ENCODE assay signal across 21 cellular contexts in genomic region chr9:125757834-125758233, GRCh38.
"Had no signal": no experiment of that assay in that cellular context is flagged by ENCODE, and none has a peak within 500 bp of the region (broad histone marks: within the 10 kb centered on the region; RNA-seq: fewer than 3 reads in every experiment).

No MANE protein-coding gene starts in this region.

- H3K9me3 ChIP-seq: adrenal gland, colonic mucosa, esophagus muscularis mucosa, prostate gland, transverse colon, vagina had no signal

- H3K27ac ChIP-seq: adrenal gland, colonic mucosa, esophagus muscularis mucosa, prostate gland, skin epidermis, transverse colon, vagina had no signal

- DNase-seq: activated CD4-positive, alpha-beta T cell treated with anti-CD3 and anti-CD28 coated beads for 48 hours; activated CD8-positive, alpha-beta T cell treated with anti-CD3 and anti-CD28 coated beads for 36 hours; activated effector memory CD4-positive, alpha-beta T cell treated with anti-CD3 and anti-CD28 coated beads, Interleukin-2, amount 50 U/mL, for 16 hours; activated T-cell treated with anti-CD3 and anti-CD28 coated beads, Interleukin-2, amount 50 U/mL, for 4 hours; adrenal gland; colonic mucosa; effector CD4-positive, alpha-beta T cell; glutamatergic neuron; left ventricle myocardium superior; mesenchymal stem cell; naive thymus-derived CD8-positive, alpha-beta T cell; right cardiac atrium; stimulated activated CD4-positive, alpha-beta T cell treated with anti-CD3 and anti-CD28 coated beads, Interleukin-4, amount 100 ng/mL, for 4 hours; stimulated activated CD8-positive, alpha-beta memory T cell treated with anti-CD3 and anti-CD28 coated beads, Interleukin-4, amount 100 ng/mL, for 48 hours; stimulated activated naive CD8-positive, alpha-beta T cell treated with anti-CD3 and anti-CD28 coated beads, Interleukin-15, Interleukin-2, amounts not matched to agents 100 U/mL and 50 U/mL, for 24 hours; transverse colon had no signal

- H3K27ac Mint-ChIP-seq: activated CD8-positive, alpha-beta T cell treated with anti-CD3 and anti-CD28 coated beads for 36 hours; activated naive CD4-positive, alpha-beta T cell treated with anti-CD3 and anti-CD28 coated beads, Interleukin-2, amount 50 U/mL, for 24 hours; naive thymus-derived CD8-positive, alpha-beta T cell had no signal

- H3K4me3 ChIP-seq: adrenal gland, colonic mucosa, esophagus muscularis mucosa, prostate gland, skin epidermis, transverse colon, vagina had no signal

- H3K4me3 Mint-ChIP-seq: activated CD8-positive, alpha-beta T cell treated with anti-CD3 and anti-CD28 coated beads for 36 hours; activated naive CD4-positive, alpha-beta T cell treated with anti-CD3 and anti-CD28 coated beads, Interleukin-2, amount 50 U/mL, for 24 hours; activated T-cell treated with anti-CD3 and anti-CD28 coated beads, Interleukin-2, amount 50 U/mL, for 4 hours; naive thymus-derived CD8-positive, alpha-beta T cell had no signal

- H3K36me3 ChIP-seq: adrenal gland, colonic mucosa, esophagus muscularis mucosa, prostate gland, transverse colon, vagina had no signal

- H3K4me1 ChIP-seq: colonic mucosa had no signal

- ATAC-seq: activated CD8-positive, alpha-beta T cell treated with anti-CD3 and anti-CD28 coated beads for 36 hours; activated T-cell treated with anti-CD3 and anti-CD28 coated beads, Interleukin-2, amount 50 U/mL, for 4 hours; left ventricle myocardium superior; naive thymus-derived CD8-positive, alpha-beta T cell; right cardiac atrium; stimulated activated naive CD8-positive, alpha-beta T cell treated with anti-CD3 and anti-CD28 coated beads, Interleukin-15, Interleukin-2, amounts not matched to agents 100 U/mL and 50 U/mL, for 24 hours had no signal

- H3K27me3 ChIP-seq: adrenal gland, colonic mucosa, esophagus muscularis mucosa, transverse colon, vagina had no signal

- H3K36me3 Mint-ChIP-seq: naive thymus-derived CD8-positive, alpha-beta T cell had no signal

- H3K9me3 Mint-ChIP-seq: activated CD8-positive, alpha-beta T cell treated with anti-CD3 and anti-CD28 coated beads for 36 hours; activated naive CD4-positive, alpha-beta T cell treated with anti-CD3 and anti-CD28 coated beads, Interleukin-2, amount 50 U/mL, for 24 hours; activated T-cell treated with anti-CD3 and anti-CD28 coated beads, Interleukin-2, amount 50 U/mL, for 4 hours; naive thymus-derived CD8-positive, alpha-beta T cell had no signal

- H3K27me3 Mint-ChIP-seq: activated CD8-positive, alpha-beta T cell treated with anti-CD3 and anti-CD28 coated beads for 36 hours had no signal
